In genomic region chr16:16257301-16257923, GRCh38 we compare ENCODE assay signal across 8 cellular contexts. TPM values are rescaled to one million over a fixed set of nuclear protein-coding genes. Genes with fewer than 3 reads are reported as not detected.
DNase-seq lines count a peak whose midpoint lies in the region; ATAC-seq, FAIRE-seq and TF ChIP-seq lines count a peak whose summit lies in the region.
"Not testable (repeated sequence)": the region's sequence is repeated elsewhere in the genome, so short reads cannot be mapped to it uniquely, and the experiment has no call there.
"Had no signal": no experiment of that assay in that cellular context is flagged by ENCODE, and none has a peak within 500 bp of the region (broad histone marks: within the 10 kb centered on the region; RNA-seq: fewer than 3 reads in every experiment).

No MANE protein-coding gene starts in this region.

- H3K4me1 Mint-ChIP-seq in GM23338: not testable (repeated sequence)

- not testable (repeated sequence) for H2AFZ ChIP-seq in GM23338; PC-3 (ENCODE audit: low read length)

- POLR2A ChIA-PET in PC-3 (lab: Charles Lee; ENCODE audit: unreplicated experiment): not testable (repeated sequence)

- not testable (repeated sequence) for FAIRE-seq in pancreas (lab: Jason Lieb, UNC)

- not testable (repeated sequence) for H3K4me3 Mint-ChIP-seq in GM23338

- CTCF ChIA-PET in PC-3 (lab: Charles Lee): not testable (repeated sequence)

- H3K36me3 ChIP-seq in GM23338 (ENCODE audit: insufficient read depth); PC-3 (ENCODE audit: low read depth, low read length); pancreas: not testable (repeated sequence)

- not testable (repeated sequence) for H3K4me2 ChIP-seq in GM23338; PC-3 (ENCODE audit: low read length)

- DNase-seq in GM23338 (ENCODE audit: low spot score); PC-3; astrocyte of the cerebellum (ENCODE audit: low read depth); left colon: not testable (repeated sequence)
- peak in 1 of 6 donors; percentile 27 for DNase-seq in pancreas

- not testable (repeated sequence) for H3K27ac Mint-ChIP-seq in GM23338

- H3K9me3 Mint-ChIP-seq in GM23338: not testable (repeated sequence)

- ATAC-seq in GM23338: peak; percentile 37; the same call in 1 of the 3 replicates
- ATAC-seq in PC-3: peak; percentile 49
- peak; percentile 55 for ATAC-seq in esophagus mucosa
- ATAC-seq in left colon: peak; percentile 68
- ATAC-seq in pancreas: peak; percentile 21 to 58 (median 56)

- 20 to 25% methylated on average over 1 to 2 of the region's 2 CpGs for WGBS in pancreas, 2 donors

- not testable (repeated sequence) for H3K4me3 ChIP-seq in GM23338; PC-3 (ENCODE audit: low read length); astrocyte of the cerebellum (ENCODE audit: low read depth, low read length); pancreas

- intact Hi-C loops in PC-3 (cut with micrococcal nuclease); left colon (cut with DNase I, micrococcal nuclease); pancreas (cut with DNase I): not testable (repeated sequence)

- H3K4me1 ChIP-seq in GM23338 (ENCODE audit: insufficient read depth); PC-3 (ENCODE audit: insufficient read depth, low read length); pancreas: not testable (repeated sequence)

- H3K79me2 ChIP-seq in GM23338 (replicated peaks; ENCODE audit: insufficient read depth); PC-3 (ENCODE audit: low read length): not testable (repeated sequence)

- not testable (repeated sequence) for H3K9ac ChIP-seq in PC-3 (ENCODE audit: low read length)

- not testable (repeated sequence) for H3K27me3 ChIP-seq in GM23338 (ENCODE audit: insufficient read depth); PC-3 (ENCODE audit: low read length); pancreas

- H4K20me1 ChIP-seq in GM23338 (replicated peaks; ENCODE audit: insufficient read depth); PC-3 (ENCODE audit: low read length): not testable (repeated sequence)

- TF ChIP-seq CTCF in C4-2B (conservative IDR thresholded peaks at IDR 0.05) (peak; percentile 30), PC-3 (conservative IDR thresholded peaks at IDR 0.05; ENCODE audit: low read depth, low read length) (peak; percentile 31; the same call in 1 of the 2 replicates), astrocyte of the cerebellum (IDR thresholded peaks at IDR 0.05; ENCODE audit: low read depth, low read length, missing control alignments) (peak; percentile 17), pancreas (IDR thresholded peaks at IDR 0.05) (peak in 1 of 4 donors; percentile 13)
- not testable (repeated sequence) for TF ChIP-seq CTCF in GM23338 (conservative IDR thresholded peaks at IDR 0.05; ENCODE audit: low read depth in 2 of 2)

- not testable (repeated sequence) for H3K9me3 ChIP-seq in PC-3 (ENCODE audit: low read length); pancreas

- not testable (repeated sequence) for BruUV-seq in PC-3 (replicated peaks; lab: Mats Ljungman, UMichigan)

- H3K9me2 ChIP-seq in GM23338 (ENCODE audit: insufficient read depth); PC-3 (replicated peaks; ENCODE audit: low read length): not testable (repeated sequence)

- peaks cover 12% of the 10 kb centered on the region for H3K36me3 Mint-ChIP-seq in GM23338 (ENCODE audit: low read depth)

- H3F3A ChIP-seq in GM23338 (replicated peaks; ENCODE audit: low read depth); PC-3 (ENCODE audit: low read length, unreplicated experiment): not testable (repeated sequence)

- in situ Hi-C loops in astrocyte of the cerebellum (cut with HindIII; ENCODE audit: low sequenced_read_pairs): not testable (repeated sequence)

- not testable (repeated sequence) for H3K27me3 Mint-ChIP-seq in GM23338 (ENCODE audit: insufficient read depth, low read depth, poor library complexity)

- H3K27ac ChIP-seq in C4-2B; GM23338 (ENCODE audit: low read depth); PC-3 (ENCODE audit: low read length); pancreas: not testable (repeated sequence)

RNA-seq across cellular contexts. Expression of gene NOMO3, which starts 25.1 kb away (rescaled TPM):
- 25.9 and 28.3 TPM in 2 replicates for total RNA-seq in GM23338 (2014; rRNA removed; shearing (Covaris generic))
- polyA plus RNA-seq in GM23338 (2016; fragmentation: Nextera tagmentation; extraction: Ambion mirVana) (8.7 and 9.2 TPM in 2 replicates), pancreas (10 to 100 TPM; 30.6 to 30.8 TPM)
- total RNA-seq in PC-3 (2014; rRNA removed) (21.1 and 35.5 TPM in 2 replicates), esophagus mucosa (11.9 TPM), left colon (10 to 100 TPM; 29.8 to 49.3 TPM), pancreas (100 to 1,000 TPM in 3 of 6 donors, 10 to 100 TPM in 3; 45.5 to 121 (median 85.2) TPM)

RNA-seq across cellular contexts. Expression of gene ABCC6, which starts 34.1 kb away (rescaled TPM):
- total RNA-seq in GM23338 (2014; rRNA removed; shearing (Covaris generic)): 0.16 and 0.73 TPM in 2 replicates
- polyA plus RNA-seq in GM23338 (2016; fragmentation: Nextera tagmentation; extraction: Ambion mirVana): 1.4 and 2.8 TPM in 2 replicates
- 0.73 TPM in 1 of 2 replicates, not detected in the other for total RNA-seq in PC-3 (2014; rRNA removed)
- 0.08 TPM for total RNA-seq in esophagus mucosa
- total RNA-seq in left colon: 10 to 100 TPM; 20.2 to 27.8 TPM
- total RNA-seq in pancreas: 10 to 100 TPM; 10.8 to 20.2 (median 13.6) TPM
- 10 to 100 TPM; 25.4 to 30.6 TPM for polyA plus RNA-seq in pancreas
- polyA plus RNA-seq: IgD-negative memory B cell had no signal
